1 cellular context compared by ENCODE assay signal in the genomic region with DNA sequence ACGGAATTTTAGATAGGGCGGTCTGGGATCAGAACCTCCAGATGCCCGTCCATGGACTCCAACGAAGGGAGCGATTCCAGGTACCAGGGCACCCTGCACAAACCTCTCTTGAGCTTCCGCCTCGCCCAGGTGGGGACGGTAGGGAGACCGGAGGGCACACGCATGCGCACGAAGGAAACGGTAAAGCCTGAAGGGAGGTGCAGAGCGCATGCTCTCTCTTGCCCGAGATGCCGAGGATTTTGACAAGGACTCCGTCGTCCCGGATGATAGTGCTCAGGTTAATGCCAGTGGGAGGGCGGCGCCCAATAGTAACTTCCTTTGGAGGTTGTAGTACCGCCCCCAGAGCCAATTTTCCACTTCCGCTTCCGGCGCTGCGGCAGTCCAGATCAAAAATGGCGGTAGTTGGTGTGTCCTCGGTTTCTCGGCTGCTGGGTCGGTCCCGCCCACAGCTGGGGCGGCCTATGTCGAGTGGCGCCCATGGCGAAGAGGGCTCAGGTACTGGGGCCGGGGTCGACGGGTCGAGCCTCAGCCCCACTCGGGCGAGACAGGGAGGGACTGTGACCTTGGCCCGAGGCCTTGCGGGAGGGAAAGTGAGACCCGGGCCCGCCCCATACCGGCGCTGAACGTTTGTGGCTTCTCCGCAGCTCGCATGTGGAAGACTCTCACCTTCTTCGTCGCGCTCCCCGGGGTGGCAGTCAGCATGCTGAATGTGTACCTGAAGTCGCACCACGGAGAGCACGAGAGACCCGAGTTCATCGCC.
TF ChIP-seq lines count a peak whose summit lies in the region.

Gene COX6A1 (plus strand): TSS at position 379 of the 760 bp plus-strand sequence. CDS start 14 bp downstream, at position 393.

TF ChIP-seq in SK-N-SH, 30 proteins besides CTCF, POLR2A, EP300 and RAD21 (continued from another document):
- no peak for TF ChIP-seq NFIC (IDR thresholded peaks at IDR 0.05; ENCODE audit: borderline replicate concordance)
- TF ChIP-seq ELF1 (IDR thresholded peaks at IDR 0.05) = peak; percentile 83
- no peak for TF ChIP-seq FOSL2 (IDR thresholded peaks at IDR 0.05; ENCODE audit: borderline replicate concordance, low read depth)
- TF ChIP-seq USF1 (IDR thresholded peaks at IDR 0.05; ENCODE audit: borderline replicate concordance, low read depth) = no peak
- TF ChIP-seq, protein P1, sequence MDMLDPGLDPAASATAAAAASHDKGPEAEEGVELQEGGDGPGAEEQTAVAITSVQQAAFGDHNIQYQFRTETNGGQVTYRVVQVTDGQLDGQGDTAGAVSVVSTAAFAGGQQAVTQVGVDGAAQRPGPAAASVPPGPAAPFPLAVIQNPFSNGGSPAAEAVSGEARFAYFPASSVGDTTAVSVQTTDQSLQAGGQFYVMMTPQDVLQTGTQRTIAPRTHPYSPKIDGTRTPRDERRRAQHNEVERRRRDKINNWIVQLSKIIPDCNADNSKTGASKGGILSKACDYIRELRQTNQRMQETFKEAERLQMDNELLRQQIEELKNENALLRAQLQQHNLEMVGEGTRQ (IDR thresholded peaks at IDR 0.05; ENCODE audit: borderline replicate concordance, low read depth, low read length) = no peak
- TF ChIP-seq TAF1 (IDR thresholded peaks at IDR 0.05; ENCODE audit: borderline replicate concordance, low read depth, low read length) = peak; percentile 95
- TF ChIP-seq SIN3A (IDR thresholded peaks at IDR 0.05; ENCODE audit: borderline replicate concordance, low read depth, low read length) = peak; percentile 65; the same call in 1 of the 2 replicates
- TF ChIP-seq TEAD4 (IDR thresholded peaks at IDR 0.05; ENCODE audit: borderline replicate concordance, insufficient read depth) = no peak
- no peak for TF ChIP-seq TCF12 (IDR thresholded peaks at IDR 0.05)
- no peak for TF ChIP-seq FOXJ3 (CRISPR knock-in tag; IDR thresholded peaks at IDR 0.05)
- no peak for TF ChIP-seq MEF2A (IDR thresholded peaks at IDR 0.05; ENCODE audit: borderline replicate concordance, low read depth)
- TF ChIP-seq GATA2 (CRISPR knock-in tag; IDR thresholded peaks at IDR 0.05) = no peak
- no peak for TF ChIP-seq PBX3 (IDR thresholded peaks at IDR 0.05)
- no peak for TF ChIP-seq RCOR1 (IDR thresholded peaks at IDR 0.05; ENCODE audit: low read length)
